Comparison of ENCODE assay signal across 31 cellular contexts in the genomic region with DNA sequence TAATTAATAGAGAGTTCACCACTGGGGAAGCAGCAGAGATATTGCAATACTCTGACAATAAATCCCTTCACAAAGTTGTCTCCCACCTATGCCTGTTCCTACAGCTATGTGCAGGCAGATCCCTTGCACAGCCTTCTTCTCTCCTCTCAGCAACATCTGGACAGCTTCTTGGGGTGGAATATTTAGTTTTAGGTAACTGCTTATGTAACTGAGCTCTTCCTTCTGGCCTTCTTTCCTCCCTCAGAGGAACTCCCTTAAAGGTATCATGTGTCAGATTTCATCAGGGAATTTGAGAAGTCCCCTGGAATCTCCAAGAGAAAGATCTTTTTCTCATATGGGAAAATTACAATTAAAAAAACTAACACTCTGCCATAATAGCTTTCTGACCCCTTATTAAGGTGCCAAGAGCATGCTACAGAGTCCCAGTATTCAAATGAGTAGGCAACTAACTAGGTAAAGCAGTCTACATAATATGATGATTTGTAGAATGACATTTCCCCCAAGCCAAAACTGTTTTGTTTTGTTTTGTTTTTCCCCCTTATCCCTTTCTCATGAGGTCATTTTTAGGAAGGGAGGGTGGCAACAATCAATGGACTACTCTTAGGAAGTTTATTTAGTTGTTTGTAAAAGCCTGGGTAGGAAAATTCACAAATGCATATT. TPM values are rescaled to one million over a fixed set of nuclear protein-coding genes. Genes with fewer than 3 reads are reported as not detected.
DNase-seq lines count a peak whose midpoint lies in the region; FAIRE-seq and TF ChIP-seq lines count a peak whose summit lies in the region.
"Had no signal": no experiment of that assay in that cellular context is flagged by ENCODE, and none has a peak within 500 bp of the region (broad histone marks: within the 10 kb centered on the region; RNA-seq: fewer than 3 reads in every experiment).

No MANE protein-coding gene starts in this region.

- H3K36me3 ChIP-seq in astrocyte (ENCODE audit: insufficient read depth, low read length) (no peaks in the 10 kb centered on the region), mesendoderm (ENCODE audit: control insufficient read depth, insufficient read depth, low read length) (no peaks in the 10 kb centered on the region)
- H3K36me3 ChIP-seq: brain microvascular endothelial cell, transverse colon had no signal

- no peak overlapping the region for H3K56ac ChIP-seq in mesendoderm (ENCODE audit: low read length)

- intact Hi-C loops in CD14-positive monocyte (cut with micrococcal nuclease): no loop called here

- H4K20me1 ChIP-seq in astrocyte (ENCODE audit: insufficient read depth, low read length): no peaks in the 10 kb centered on the region

- no peaks in the 10 kb centered on the region for H3K9me3 ChIP-seq in astrocyte (ENCODE audit: insufficient read depth, low read depth, low read length)
- H3K9me3 ChIP-seq: transverse colon had no signal

- H3K9ac ChIP-seq in astrocyte (ENCODE audit: low read length) (no peak overlapping the region), mesendoderm (ENCODE audit: low read length) (peak overlapping the region; percentile 27)

- H2BK120ac ChIP-seq in mesendoderm (ENCODE audit: low read depth, low read length): no peak overlapping the region

- H3K27ac Mint-ChIP-seq in activated naive CD8-positive, alpha-beta T cell: no peak overlapping the region
- H3K27ac Mint-ChIP-seq in activated naive CD8-positive, alpha-beta T cell treated with anti-CD3 and anti-CD28 coated beads for 36 hours: no peak overlapping the region
- H3K27ac Mint-ChIP-seq in astrocyte (ENCODE audit: unreplicated experiment) (no peak overlapping the region), type B pancreatic cell (no peak overlapping the region), CD14-positive monocyte (no peak overlapping the region)
- H3K27ac Mint-ChIP-seq: activated CD4-positive, alpha-beta memory T cell treated with anti-CD3 and anti-CD28 coated beads, Interleukin-2, amount 10 ng/mL, durations not matched to agents 7 days and 5 days; activated naive CD4-positive, alpha-beta T cell treated with anti-CD3 and anti-CD28 coated beads for 36 hours; activated T-helper 1 cell treated with anti-CD3 and anti-CD28 coated beads, Interleukin-12 subunit alpha, Interleukin-12 subunit beta, Interleukin-2, Interleukin-4 antibody, amounts not matched to agents 30 ng/mL and 10 ng/mL and 1 ng/mL, durations not matched to agents 14 hours and 24 hours and 36 hours; memory B cell; T-helper 2 cell treated with Interferon-gamma antibody and Interleukin-4, amounts not matched to agents 5 μg/mL and 100 μg/mL, for 36 hours had no signal

- no peaks in the 10 kb centered on the region for H3K36me3 Mint-ChIP-seq in activated naive CD8-positive, alpha-beta T cell
- no peaks in the 10 kb centered on the region for H3K36me3 Mint-ChIP-seq in activated naive CD8-positive, alpha-beta T cell treated with anti-CD3 and anti-CD28 coated beads for 36 hours
- H3K36me3 Mint-ChIP-seq in astrocyte (ENCODE audit: low read depth, unreplicated experiment) (peaks cover 6% of the 10 kb centered on the region), type B pancreatic cell (peaks cover 10% of the 10 kb centered on the region), CD14-positive monocyte (peaks cover 2 to 5% of the 10 kb centered on the region in 2 donors)
- H3K36me3 Mint-ChIP-seq: CD8-positive, alpha-beta memory T cell; memory B cell had no signal

- TF ChIP-seq CTCF in astrocyte (IDR thresholded peaks at IDR 0.05; ENCODE audit: insufficient read depth, low read depth, low read length) (no peak), type B pancreatic cell (conservative IDR thresholded peaks at IDR 0.05) (no peak), CD14-positive monocyte (IDR thresholded peaks at IDR 0.05) (no peak)

- H2AFZ ChIP-seq in astrocyte (ENCODE audit: low read depth, low read length): no peak overlapping the region

- no peak overlapping the region for H2BK5ac ChIP-seq in mesendoderm (ENCODE audit: low read length)

- H3K27ac ChIP-seq in astrocyte (ENCODE audit: low read depth, low read length) (no peak overlapping the region), mesendoderm (ENCODE audit: low read depth, low read length) (no peak overlapping the region)
- H3K27ac ChIP-seq: brain microvascular endothelial cell, transverse colon had no signal

- H3K27me3 ChIP-seq in astrocyte (ENCODE audit: insufficient read depth, low read length) (peaks cover 14% of the 10 kb centered on the region), mesendoderm (ENCODE audit: insufficient read depth, low read length, poor library complexity) (no peaks in the 10 kb centered on the region)

- peaks cover 5% of the 10 kb centered on the region for H3K4me1 ChIP-seq in astrocyte (ENCODE audit: insufficient read depth, low read length)
- H3K4me1 ChIP-seq in mesendoderm (ENCODE audit: control insufficient read depth, low read depth, low read length): peaks cover 4% of the 10 kb centered on the region

- peaks cover 9% of the 10 kb centered on the region for H3K4me1 Mint-ChIP-seq in activated naive CD8-positive, alpha-beta T cell (ENCODE audit: low read depth)
- peaks cover 5% of the 10 kb centered on the region for H3K4me1 Mint-ChIP-seq in activated naive CD8-positive, alpha-beta T cell treated with anti-CD3 and anti-CD28 coated beads for 36 hours
- peaks cover 20% of the 10 kb centered on the region for H3K4me1 Mint-ChIP-seq in astrocyte (ENCODE audit: low read depth, unreplicated experiment)
- peaks cover 25% of the 10 kb centered on the region for H3K4me1 Mint-ChIP-seq in type B pancreatic cell (ENCODE audit: unreplicated experiment)
- H3K4me1 Mint-ChIP-seq in CD14-positive monocyte: peaks cover 4% of the 10 kb centered on the region
- H3K4me1 Mint-ChIP-seq: activated CD4-positive, alpha-beta memory T cell treated with anti-CD3 and anti-CD28 coated beads, Interleukin-2, amount 10 ng/mL, durations not matched to agents 7 days and 5 days had no signal

- no peak overlapping the region for H2AK5ac ChIP-seq in mesendoderm (ENCODE audit: low read length)

- H3K4me3 Mint-ChIP-seq in activated naive CD8-positive, alpha-beta T cell: peak overlapping the region; percentile 4
- no peak overlapping the region for H3K4me3 Mint-ChIP-seq in activated naive CD8-positive, alpha-beta T cell treated with anti-CD3 and anti-CD28 coated beads for 36 hours
- H3K4me3 Mint-ChIP-seq in astrocyte (ENCODE audit: unreplicated experiment): peak overlapping the region; percentile 3
- peak overlapping the region; percentile 90 for H3K4me3 Mint-ChIP-seq in type B pancreatic cell
- H3K4me3 Mint-ChIP-seq in CD14-positive monocyte: peak overlapping the region in 1 of 2 donors; percentile 46
- H3K4me3 Mint-ChIP-seq: activated CD4-positive, alpha-beta memory T cell treated with anti-CD3 and anti-CD28 coated beads, Interleukin-2, amount 10 ng/mL, durations not matched to agents 7 days and 5 days; activated naive CD4-positive, alpha-beta T cell treated with anti-CD3 and anti-CD28 coated beads for 36 hours; activated T-helper 1 cell treated with anti-CD3 and anti-CD28 coated beads, Interleukin-12 subunit alpha, Interleukin-12 subunit beta, Interleukin-2, Interleukin-4 antibody, amounts not matched to agents 30 ng/mL and 10 ng/mL and 1 ng/mL, durations not matched to agents 14 hours and 24 hours and 36 hours; CD8-positive, alpha-beta memory T cell; memory B cell; T-helper 2 cell treated with Interferon-gamma antibody and Interleukin-4, amounts not matched to agents 5 μg/mL and 100 μg/mL, for 36 hours had no signal

- H4K5ac ChIP-seq in mesendoderm (ENCODE audit: low read length): no peak overlapping the region

- H3K79me2 ChIP-seq in astrocyte (ENCODE audit: insufficient read depth, low read length): peaks cover 10% of the 10 kb centered on the region
- H3K79me2 ChIP-seq in mesendoderm (ENCODE audit: control insufficient read depth, insufficient read depth, low read length): no peaks in the 10 kb centered on the region

- no peaks in the 10 kb centered on the region for H3K9me3 Mint-ChIP-seq in activated naive CD8-positive, alpha-beta T cell (ENCODE audit: low read depth)
- no peaks in the 10 kb centered on the region for H3K9me3 Mint-ChIP-seq in activated naive CD8-positive, alpha-beta T cell treated with anti-CD3 and anti-CD28 coated beads for 36 hours
- H3K9me3 Mint-ChIP-seq in astrocyte (ENCODE audit: unreplicated experiment) (no peaks in the 10 kb centered on the region), type B pancreatic cell (no peaks in the 10 kb centered on the region), CD14-positive monocyte (peaks cover 0 to 9% (median 6%) of the 10 kb centered on the region in 7 donors)
- H3K9me3 Mint-ChIP-seq: activated CD4-positive, alpha-beta memory T cell treated with anti-CD3 and anti-CD28 coated beads, Interleukin-2, amount 10 ng/mL, durations not matched to agents 7 days and 5 days; activated naive CD4-positive, alpha-beta T cell treated with anti-CD3 and anti-CD28 coated beads for 36 hours; activated T-helper 1 cell treated with anti-CD3 and anti-CD28 coated beads, Interleukin-12 subunit alpha, Interleukin-12 subunit beta, Interleukin-2, Interleukin-4 antibody, amounts not matched to agents 30 ng/mL and 10 ng/mL and 1 ng/mL, durations not matched to agents 14 hours and 24 hours and 36 hours; memory B cell; T-helper 2 cell treated with Interferon-gamma antibody and Interleukin-4, amounts not matched to agents 5 μg/mL and 100 μg/mL, for 36 hours had no signal

- H3K79me1 ChIP-seq in mesendoderm (ENCODE audit: low read length): peaks cover 2% of the 10 kb centered on the region

- H3K4me2 ChIP-seq in astrocyte (ENCODE audit: low read length): no peak overlapping the region
- no peak overlapping the region for H3K4me2 ChIP-seq in mesendoderm (ENCODE audit: low read length)

- no peak for DNase-seq in activated naive CD8-positive, alpha-beta T cell treated with anti-CD3 and anti-CD28 coated beads for 36 hours
- DNase-seq in astrocyte (ENCODE audit: low read depth): no peak
- no peak for DNase-seq in mesendoderm
- DNase-seq in type B pancreatic cell (ENCODE audit: extremely low spot score, unreplicated experiment): no peak
- DNase-seq in CD14-positive monocyte (ENCODE audit: low spot score): no peak
- no peak for DNase-seq in NK-92 (lab: John Stamatoyannopoulos, UW; ENCODE audit: unreplicated experiment)
- DNase-seq in activated CD8-positive, alpha-beta memory T cell treated with anti-CD3 and anti-CD28 coated beads, Interleukin-2, amount 50 U/mL, for 4 hours: no peak
- DNase-seq: activated CD4-positive, alpha-beta memory T cell treated with anti-CD3 and anti-CD28 coated beads, Interleukin-2, amount 10 ng/mL, durations not matched to agents 7 days and 5 days; activated CD4-positive, alpha-beta T cell treated with anti-CD3 and anti-CD28 coated beads for 1 hour; activated CD8-positive, alpha-beta memory T cell treated with anti-CD3 and anti-CD28 coated beads, Interleukin-2, amount 50 U/mL, for 48 hours; activated naive CD4-positive, alpha-beta T cell treated with anti-CD3 and anti-CD28 coated beads for 36 hours; brain microvascular endothelial cell; CD8-positive, alpha-beta memory T cell; GOT3; hippocampal formation; Kasumi-1; left colon; NCI-H1417 treated with DMSO at 0.1 percent for 48 hours; NCI-H2029 treated with DMSO at 0.1 percent for 48 hours; stimulated activated CD4-positive, alpha-beta T cell treated with anti-CD3 and anti-CD28 coated beads, Interleukin-15, amount 100 ng/mL, for 24 hours; stimulated activated CD4-positive, alpha-beta T cell treated with anti-CD3 and anti-CD28 coated beads, Interleukin-4, amount 100 ng/mL, for 4 hours; transverse colon had no signal

- peaks cover 36% of the 10 kb centered on the region for H3K27me3 Mint-ChIP-seq in activated naive CD8-positive, alpha-beta T cell
- peaks cover 75% of the 10 kb centered on the region for H3K27me3 Mint-ChIP-seq in activated naive CD8-positive, alpha-beta T cell treated with anti-CD3 and anti-CD28 coated beads for 36 hours
- H3K27me3 Mint-ChIP-seq in astrocyte (ENCODE audit: low read depth, unreplicated experiment) (peaks cover 5% of the 10 kb centered on the region), type B pancreatic cell (peaks cover 63% of the 10 kb centered on the region), CD14-positive monocyte (ENCODE audit: low read depth in 3 of 3) (peaks cover 77 to 91% (median 80%) of the 10 kb centered on the region in 3 donors)

- H3K4me3 ChIP-seq in astrocyte (ENCODE audit: insufficient read depth, low read depth, low read length): no peak overlapping the region
- no peak overlapping the region for H3K4me3 ChIP-seq in mesendoderm (ENCODE audit: low read length)
- H3K4me3 ChIP-seq: transverse colon had no signal

- no peak overlapping the region for H3K18ac ChIP-seq in mesendoderm (ENCODE audit: low read length)

- FAIRE-seq in astrocyte (lab: Jason Lieb, UNC): no peak
- FAIRE-seq: endothelial cell of umbilical vein, frontal cortex, GM18507 had no signal

- H3K23ac ChIP-seq in mesendoderm (ENCODE audit: low read length): no peak overlapping the region

- no peak overlapping the region for H2BK15ac ChIP-seq in mesendoderm (replicated peaks; ENCODE audit: low read depth)

- H4K8ac ChIP-seq in mesendoderm (ENCODE audit: low read depth, low read length): no peak overlapping the region

- H3K4ac ChIP-seq in mesendoderm (ENCODE audit: low read depth, low read length): no peak overlapping the region

RNA-seq across cellular contexts. Expression of a gene that starts 2.4 kb away (rescaled TPM):
- not detected for total RNA-seq in activated naive CD8-positive, alpha-beta T cell treated with anti-CD3 and anti-CD28 coated beads for 36 hours
- total RNA-seq in astrocyte: 11.3 and 13.1 TPM in 2 replicates
- 2.7 TPM for polyA plus RNA-seq in mesendoderm (2013, experiment 1 of 2)
- polyA plus RNA-seq in mesendoderm (2013, experiment 2 of 2): 2.7 TPM
- total RNA-seq in type B pancreatic cell (ENCODE audit: low replicate concordance): 3.0 and 26.1 TPM in 2 replicates
- not detected for polyA plus RNA-seq in CD14-positive monocyte
- total RNA-seq: A172; activated CD4-positive, alpha-beta memory T cell treated with anti-CD3 and anti-CD28 coated beads, Interleukin-2, amount 10 ng/mL, durations not matched to agents 7 days and 5 days; activated naive CD4-positive, alpha-beta T cell treated with anti-CD3 and anti-CD28 coated beads for 36 hours; activated T-helper 1 cell treated with anti-CD3 and anti-CD28 coated beads, Interleukin-12 subunit alpha, Interleukin-12 subunit beta, Interleukin-2, Interleukin-4 antibody, amounts not matched to agents 30 ng/mL and 10 ng/mL and 1 ng/mL, durations not matched to agents 14 hours and 24 hours and 36 hours; CD8-positive, alpha-beta memory T cell; RPMI7951 had no signal
- polyA plus RNA-seq: CD8-positive, alpha-beta memory T cell; endothelial cell of umbilical vein had no signal
